15 cellular contexts compared by ENCODE assay signal in the genomic region with DNA sequence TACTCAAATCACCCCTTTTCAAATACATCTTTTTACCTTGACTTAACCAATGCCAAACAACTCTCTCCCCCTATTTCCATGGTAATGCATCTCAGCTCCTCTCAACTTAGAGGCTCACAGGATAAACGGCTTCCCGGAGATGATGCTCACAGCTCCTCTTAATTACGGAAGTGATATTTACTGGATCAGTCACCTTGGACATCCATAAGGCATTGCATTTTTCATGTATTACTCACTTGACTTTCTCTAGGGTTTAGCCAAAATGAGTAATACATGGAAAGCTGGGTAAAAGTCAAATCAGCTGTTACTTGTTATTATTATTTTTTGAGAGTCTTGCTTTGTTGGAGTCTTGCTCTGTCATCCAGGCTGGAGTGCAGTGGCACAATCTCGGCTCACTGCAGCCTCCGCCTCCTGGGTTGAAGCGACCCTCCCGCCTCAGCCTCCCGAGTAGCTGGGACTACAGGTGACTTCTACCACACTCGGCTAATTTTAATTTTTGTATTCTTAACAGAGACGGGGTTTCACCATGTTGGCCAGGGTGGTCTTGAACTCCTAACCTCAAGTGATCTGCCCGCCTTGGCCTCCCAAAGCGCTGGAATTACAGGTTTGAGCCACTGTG.
DNase-seq lines count a peak whose midpoint lies in the region; ATAC-seq and TF ChIP-seq lines count a peak whose summit lies in the region.
"Had no signal": no experiment of that assay in that cellular context is flagged by ENCODE, and none has a peak within 500 bp of the region (broad histone marks: within the 10 kb centered on the region; RNA-seq: fewer than 3 reads in every experiment).

No MANE protein-coding gene starts in this region.

- peaks cover 6% of the 10 kb centered on the region for H3K9me3 Mint-ChIP-seq in mesothelial cell of epicardium
- H3K9me3 Mint-ChIP-seq: effector memory CD8-positive, alpha-beta T cell; GM23338 had no signal

- no peak for TF ChIP-seq CTCF in SK-N-SH (IDR thresholded peaks at IDR 0.05)
- TF ChIP-seq CTCF in fibroblast of pulmonary artery (IDR thresholded peaks at IDR 0.05; ENCODE audit: low read length, missing control alignments), result no peak
- no peak for TF ChIP-seq CTCF in sigmoid colon (IDR thresholded peaks at IDR 0.05)
- no peak for TF ChIP-seq CTCF in mesothelial cell of epicardium (IDR thresholded peaks at IDR 0.05; ENCODE audit: unreplicated experiment)

- H2AFZ ChIP-seq in GM23248 (no peak overlapping the region), SK-N-SH (ENCODE audit: low read depth) (no peak overlapping the region)
- H2AFZ ChIP-seq: GM23338 had no signal

- H3K4me1 ChIP-seq in GM23248 (ENCODE audit: insufficient read depth) (peaks cover 23% of the 10 kb centered on the region), SK-N-SH (ENCODE audit: control insufficient read depth in 1 of 2, insufficient read depth in 2 of 2, low read depth in 1 of 2, low read length in 1 of 2) (peaks cover 0 to 10% of the 10 kb centered on the region in 2 experiments; a peak in 1 of 4 replicates), sigmoid colon (peaks cover 0 to 29% (median 19%) of the 10 kb centered on the region in 4 donors)

- no peaks in the 10 kb centered on the region for H3K27me3 Mint-ChIP-seq in mesothelial cell of epicardium (ENCODE audit: low read depth)
- H3K27me3 Mint-ChIP-seq: effector memory CD8-positive, alpha-beta T cell had no signal

- in situ Hi-C loops in GM23248 (cut with MboI), result no loop called here

- no peaks in the 10 kb centered on the region for H3K4me1 Mint-ChIP-seq in mesothelial cell of epicardium

- H3K9me3 ChIP-seq in GM23248 (ENCODE audit: low read depth), result no peaks in the 10 kb centered on the region
- H3K9me3 ChIP-seq in SK-N-SH, result no peaks in the 10 kb centered on the region
- no peaks in the 10 kb centered on the region for H3K9me3 ChIP-seq in sigmoid colon

- H3K36me3 Mint-ChIP-seq in mesothelial cell of epicardium, result peaks cover 10% of the 10 kb centered on the region

- H3K9ac ChIP-seq in GM23248, result peak overlapping the region; percentile 59
- H3K9ac ChIP-seq in SK-N-SH, result peak overlapping the region; percentile 34

- H3K9me2 ChIP-seq in GM23248 (ENCODE audit: insufficient read depth) (no peaks in the 10 kb centered on the region), SK-N-SH (no peaks in the 10 kb centered on the region)

- 14 to 18% methylated on average over 12 of the region's 12 CpGs for WGBS in GM23248 (ENCODE audit: low coverage in 1 of 2, low lambda C conversion rate in 2 of 2, missing lambda C conversion rate in 2 of 2), 2 experiments
- 63% methylated on average over 12 of the region's 12 CpGs for WGBS in SK-N-SH (ENCODE audit: low lambda C conversion rate)
- WGBS in sigmoid colon, 2 donors, result 93 to 95% methylated on average over 12 of the region's 12 CpGs

- H3K4me2 ChIP-seq in GM23248 (ENCODE audit: unreplicated experiment) (peak overlapping the region; percentile 14), SK-N-SH (peak overlapping the region; percentile 44)
- H3K4me2 ChIP-seq: GM23338 had no signal

- H3K4me3 ChIP-seq in GM23248, result no peak overlapping the region
- no peak overlapping the region for H3K4me3 ChIP-seq in SK-N-SH (ENCODE audit: low read depth in 2 of 2, low read length in 1 of 2)
- H3K4me3 ChIP-seq in fibroblast of pulmonary artery (replicated peaks; ENCODE audit: low read depth, low read length), result no peak overlapping the region
- no peak overlapping the region for H3K4me3 ChIP-seq in sigmoid colon
- no peak overlapping the region for H3K4me3 ChIP-seq in H7 (ENCODE audit: insufficient read depth, low read depth, low read length)
- H3K4me3 ChIP-seq: GM23338 had no signal

- CTCF ChIA-PET in SK-N-SH (lab: Yijun Ruan, JAX), result interaction anchor here (1.2 to 1.6 kb wide), 2 partner anchors 23 to 113 kb away, joined by 3 to 4 read pairs; no protein-coding TSS in a partner anchor

- no peak overlapping the region for H3K4me3 Mint-ChIP-seq in mesothelial cell of epicardium
- H3K4me3 Mint-ChIP-seq: effector memory CD8-positive, alpha-beta T cell; GM23338 had no signal

- no peak for TF ChIP-seq POLR2A in sigmoid colon (IDR thresholded peaks at IDR 0.05)

- peak overlapping the region; percentile 81 for H3K27ac ChIP-seq in GM23248
- H3K27ac ChIP-seq in SK-N-SH (ENCODE audit: low read depth in 2 of 2, low read length in 1 of 2), result peak overlapping the region in 1 of 2 experiments; percentile 76; a peak in 2 of 4 replicates
- H3K27ac ChIP-seq in sigmoid colon, result peak overlapping the region in 3 of 4 donors; percentile 13 to 31 (median 19)

- no peak overlapping the region for H3K27ac Mint-ChIP-seq in mesothelial cell of epicardium
- H3K27ac Mint-ChIP-seq: effector memory CD8-positive, alpha-beta T cell; GM23338 had no signal

- H3K79me2 ChIP-seq in GM23248 (ENCODE audit: insufficient read depth) (peaks cover 50% of the 10 kb centered on the region), SK-N-SH (ENCODE audit: insufficient read depth) (peaks cover 48% of the 10 kb centered on the region)

- intact Hi-C loops in sigmoid colon (cut with DNase I), result no loop called here

- DNase-seq in GM23248 (peak; percentile 96), SK-N-SH (no peak), fibroblast of pulmonary artery (ENCODE audit: low read depth) (peak; percentile 87), sigmoid colon (no peak), H7 (no peak), mesothelial cell of epicardium (ENCODE audit: low spot score in 2 of 2, unreplicated experiment in 2 of 2) (no peak)
- DNase-seq in activated T-cell treated with anti-CD3 and anti-CD28 coated beads, Interleukin-2, amount 50 U/mL, for 1 hour, result no peak
- DNase-seq: activated CD4-positive, alpha-beta T cell treated with anti-CD3 and anti-CD28 coated beads for 4 hours; activated naive CD4-positive, alpha-beta T cell treated with Interleukin-2 at 50 U/mL for 16 hours; DND-41; effector memory CD8-positive, alpha-beta T cell; NCI-H446 treated with DMSO at 0.1 percent for 48 hours; occipital lobe had no signal

- TF ChIP-seq EP300 in SK-N-SH (IDR thresholded peaks at IDR 0.05; ENCODE audit: borderline replicate concordance in 1 of 2, low read depth in 1 of 2, low read length in 1 of 2) (peak; percentile 29 to 82; a peak in 3 of 4 replicates), sigmoid colon (IDR thresholded peaks at IDR 0.05) (peak in 1 of 4 donors; percentile 13)

- TF ChIP-seq RAD21 in SK-N-SH (IDR thresholded peaks at IDR 0.05; ENCODE audit: low read length), result no peak

- no peak for ATAC-seq in HG02852 (IDR thresholded peaks at IDR 0.05; ENCODE audit: unreplicated experiment)
- ATAC-seq: effector memory CD8-positive, alpha-beta T cell; GM23338 had no signal

- POLR2A ChIA-PET in SK-N-SH (lab: Yijun Ruan, JAX), result no interaction called here

- H3K36me3 ChIP-seq in GM23248 (ENCODE audit: low read depth) (no peaks in the 10 kb centered on the region), SK-N-SH (replicated peaks in 1 of 2; ENCODE audit: control insufficient read depth in 1 of 2, insufficient read depth in 2 of 2, low read length in 1 of 2) (peaks cover 0 to 6% of the 10 kb centered on the region in 2 experiments), sigmoid colon (peaks cover 0 to 11% (median 0%) of the 10 kb centered on the region in 4 donors), H7 (replicated peaks; ENCODE audit: control insufficient read depth, insufficient read depth, low read length) (no peaks in the 10 kb centered on the region)

- H3F3A ChIP-seq in GM23248 (ENCODE audit: insufficient read depth), result peaks cover 18% of the 10 kb centered on the region
- H3F3A ChIP-seq in SK-N-SH (replicated peaks; ENCODE audit: insufficient read depth), result peaks cover 18% of the 10 kb centered on the region

- H3K27me3 ChIP-seq in GM23248 (replicated peaks; ENCODE audit: insufficient read depth) (no peaks in the 10 kb centered on the region), SK-N-SH (ENCODE audit: insufficient read depth) (no peaks in the 10 kb centered on the region), sigmoid colon (no peaks in the 10 kb centered on the region), H7 (ENCODE audit: control insufficient read depth, insufficient read depth, low read length) (no peaks in the 10 kb centered on the region)

- no peaks in the 10 kb centered on the region for H4K20me1 ChIP-seq in GM23248 (ENCODE audit: insufficient read depth)
- H4K20me1 ChIP-seq in SK-N-SH (ENCODE audit: insufficient read depth), result no peaks in the 10 kb centered on the region

TF ChIP-seq in SK-N-SH, 30 proteins besides CTCF, POLR2A, EP300 and RAD21 (continues in another document):
- TF ChIP-seq SIN3A (IDR thresholded peaks at IDR 0.05; ENCODE audit: borderline replicate concordance, low read depth, low read length) (0 out of 2 replicates have a peak, but pooled peaks have one; percentile 43), NFIC (IDR thresholded peaks at IDR 0.05; ENCODE audit: borderline replicate concordance) (peak; percentile 86), NRF1 (IDR thresholded peaks at IDR 0.05; ENCODE audit: low read depth, low read length) (no peak), MAX (IDR thresholded peaks at IDR 0.05; ENCODE audit: low read depth) (peak; percentile 52; the same call in 1 of the 2 replicates), JUND (IDR thresholded peaks at IDR 0.05) (peak; percentile 97), RXRA (IDR thresholded peaks at IDR 0.05; ENCODE audit: borderline replicate concordance, low read depth) (peak; percentile 89; the same call in 1 of the 2 replicates), TCF12 (IDR thresholded peaks at IDR 0.05) (peak; percentile 93)
- TF ChIP-seq, protein P1, sequence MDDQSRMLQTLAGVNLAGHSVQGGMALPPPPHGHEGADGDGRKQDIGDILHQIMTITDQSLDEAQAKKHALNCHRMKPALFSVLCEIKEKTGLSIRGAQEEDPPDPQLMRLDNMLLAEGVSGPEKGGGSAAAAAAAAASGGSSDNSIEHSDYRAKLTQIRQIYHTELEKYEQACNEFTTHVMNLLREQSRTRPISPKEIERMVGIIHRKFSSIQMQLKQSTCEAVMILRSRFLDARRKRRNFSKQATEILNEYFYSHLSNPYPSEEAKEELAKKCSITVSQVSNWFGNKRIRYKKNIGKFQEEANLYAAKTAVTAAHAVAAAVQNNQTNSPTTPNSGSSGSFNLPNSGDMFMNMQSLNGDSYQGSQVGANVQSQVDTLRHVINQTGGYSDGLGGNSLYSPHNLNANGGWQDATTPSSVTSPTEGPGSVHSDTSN (IDR thresholded peaks at IDR 0.05), result peak; percentile 85

Comparison
In these comparisons a context has a peak if more than half of its experiments do, and no peak if none do; other contexts are left out.
1. DNase-seq: peak in GM23248 (single experiment) and fibroblast of pulmonary artery (single experiment); none in SK-N-SH (single experiment), sigmoid colon (single experiment), H7 (single experiment), activated T-cell treated with anti-CD3 and anti-CD28 coated beads, Interleukin-2, amount 50 U/mL, for 1 hour (single experiment) and mesothelial cell of epicardium (0 of 2).